Comparison of ENCODE assay signal across 30 cellular contexts in genomic region chr4:150142831-150143230, GRCh38.
"Had no signal": no experiment of that assay in that cellular context is flagged by ENCODE, and none has a peak within 500 bp of the region (broad histone marks: within the 10 kb centered on the region; RNA-seq: fewer than 3 reads in every experiment).

No MANE protein-coding gene starts in this region.

- H3K4me1 ChIP-seq: neural progenitor cell, parathyroid adenoma, psoas muscle, spleen, testis had no signal

- H3K4me2 ChIP-seq: neural progenitor cell, smooth muscle cell had no signal

- DNase-seq: naive thymus-derived CD8-positive, alpha-beta T cell; nephron progenitor cell; occipital lobe; ovary; posterior cingulate gyrus; psoas muscle; right cardiac atrium; spleen; stimulated activated CD4-positive, alpha-beta T cell treated with anti-CD3 and anti-CD28 coated beads, Interleukin-12 subunit alpha, Interleukin-12 subunit beta, amount 100 ng/mL, for 4 hours; stimulated activated CD4-positive, alpha-beta T cell treated with anti-CD3 and anti-CD28 coated beads, Interleukin-1b, Interleukin-23, amount 100 ng/mL, for 48 hours; stimulated activated CD4-positive, alpha-beta T cell treated with anti-CD3 and anti-CD28 coated beads, Interleukin-4, amount 100 ng/mL, for 1 hour; stimulated activated CD4-positive, alpha-beta T cell treated with anti-CD3 and anti-CD28 coated beads, Interleukin-4, amount 100 ng/mL, for 4 hours; stimulated activated CD8-positive, alpha-beta memory T cell treated with anti-CD3 and anti-CD28 coated beads, Interleukin-4, amount 100 ng/mL, for 48 hours; stimulated activated naive CD4-positive, alpha-beta T cell; stimulated activated naive CD8-positive, alpha-beta T cell treated with anti-CD3 and anti-CD28 coated beads, Interleukin-15, amount 100 ng/mL, for 72 hours; stimulated activated naive CD8-positive, alpha-beta T cell treated with anti-CD3 and anti-CD28 coated beads, Interleukin-15, Interleukin-2, amounts not matched to agents 100 U/mL and 50 U/mL, for 24 hours; substantia nigra; testis; tibial artery; transverse colon; upper lobe of right lung; uterus had no signal

- H3K4me3 ChIP-seq: neural progenitor cell, ovary, psoas muscle, skin epidermis, smooth muscle cell, spleen, suprapubic skin, testis, tibial artery, transverse colon, upper lobe of right lung, uterus had no signal

- H2AFZ ChIP-seq: neural progenitor cell, parathyroid adenoma had no signal

- H3K9ac ChIP-seq: neural progenitor cell, parathyroid adenoma had no signal

- H3K27ac ChIP-seq: neural progenitor cell, ovary, parathyroid adenoma, psoas muscle, skin epidermis, spleen, suprapubic skin, testis, tibial artery, transverse colon, upper lobe of right lung, uterus had no signal

- H3K36me3 ChIP-seq: neural progenitor cell, ovary, spleen, suprapubic skin, tibial artery, transverse colon, upper lobe of right lung, uterus had no signal

- H3K9me3 ChIP-seq: ovary, suprapubic skin, testis, tibial artery, transverse colon, upper lobe of right lung, uterus had no signal

- H3K27me3 ChIP-seq: neural progenitor cell, ovary, spleen, suprapubic skin, testis, tibial artery, transverse colon, upper lobe of right lung, uterus had no signal

- ATAC-seq: naive thymus-derived CD8-positive, alpha-beta T cell; natural killer cell treated with Interleukin-12 subunit alpha and Interleukin-12 subunit beta and Interleukin-15 and Interleukin-18, amount 100 ng/mL, for 72 hours; psoas muscle; right cardiac atrium; sciatic nerve; stimulated activated memory B cell treated with anti-CD40 and anti-IgM and Interleukin-4, amounts not matched to agents 10 μg/mL and 1 μg/mL and 100 μg/mL, for 72 hours; stimulated activated naive CD8-positive, alpha-beta T cell treated with anti-CD3 and anti-CD28 coated beads, Interleukin-15, amount 100 ng/mL, for 72 hours; stimulated activated naive CD8-positive, alpha-beta T cell treated with anti-CD3 and anti-CD28 coated beads, Interleukin-15, Interleukin-2, amounts not matched to agents 100 U/mL and 50 U/mL, for 24 hours; upper lobe of right lung had no signal
